In genomic region chr2:44044281-44044720, GRCh38 we compare ENCODE assay signal across 8 cellular contexts. TPM values are rescaled to one million over a fixed set of nuclear protein-coding genes. Genes with fewer than 3 reads are reported as not detected.
DNase-seq lines count a peak whose midpoint lies in the region; ATAC-seq, FAIRE-seq and TF ChIP-seq lines count a peak whose summit lies in the region.

No MANE protein-coding gene starts in this region.

- H3K36me3 Mint-ChIP-seq in effector memory CD8-positive, alpha-beta T cell (ENCODE audit: insufficient read depth): no peaks in the 10 kb centered on the region

- peak; percentile 95 for ATAC-seq in GM21423 (IDR thresholded peaks at IDR 0.05; ENCODE audit: unreplicated experiment)
- ATAC-seq in effector memory CD8-positive, alpha-beta T cell (replicated peaks): peak; percentile 100

- no peaks in the 10 kb centered on the region for H3K4me1 Mint-ChIP-seq in effector memory CD8-positive, alpha-beta T cell (ENCODE audit: low read depth in 2 of 2)

- peak; percentile 98 for TF ChIP-seq CTCF in D721Med (IDR thresholded peaks at IDR 0.05; ENCODE audit: insufficient read depth, missing control alignments)

- H3K4me3 Mint-ChIP-seq in effector memory CD8-positive, alpha-beta T cell: no peak overlapping the region

- no peak overlapping the region for H3K27ac Mint-ChIP-seq in effector memory CD8-positive, alpha-beta T cell

- peaks cover 7 to 19% of the 10 kb centered on the region in 2 donors for H3K27me3 Mint-ChIP-seq in effector memory CD8-positive, alpha-beta T cell

- H3K9me3 Mint-ChIP-seq in effector memory CD8-positive, alpha-beta T cell: no peaks in the 10 kb centered on the region

- DNase-seq in D721Med (ENCODE audit: insufficient read length, low spot score) (peak; percentile 47), HT-29 (ENCODE audit: low spot score) (peak; percentile 91), NOMO-1 (lab: John Stamatoyannopoulos, UW; ENCODE audit: unreplicated experiment in 2 of 2) (peak; percentile 65 to 75), middle frontal gyrus (ENCODE audit: extremely low spot score, low spot score) (peak; percentile 79)
- peak; percentile 10 to 62 for DNase-seq in activated CD8-positive, alpha-beta memory T cell treated with anti-CD3 and anti-CD28 coated beads for 1 hour (ENCODE audit: extremely low read depth in 1 of 2, low read depth in 1 of 2)
- peak; percentile 58 to 74 (median 63) for DNase-seq in effector memory CD8-positive, alpha-beta T cell
- DNase-seq in stimulated activated CD8-positive, alpha-beta memory T cell treated with anti-CD3 and anti-CD28 coated beads, Interleukin-4, amount 100 ng/mL, for 24 hours (ENCODE audit: low read depth): peak; percentile 71

- FAIRE-seq in D721Med (lab: Jason Lieb, UNC): no peak

RNA-seq across cellular contexts. Expression of gene LRPPRC, which starts 48.5 kb away (rescaled TPM):
- 49.3 and 53.9 TPM in 2 replicates for total RNA-seq in HT-29 (2014; rRNA removed; shearing (Covaris generic))

Comparison
In these comparisons a context has a peak if more than half of its experiments do, and no peak if none do; other contexts are left out.
1. Peak in every context shown above with its lines: DNase-seq and ATAC-seq.
2. DNase-seq: peak in every context shown above with its lines; median percentile 91 in HT-29; 79 in middle frontal gyrus; 71 in stimulated activated CD8-positive, alpha-beta memory T cell treated with anti-CD3 and anti-CD28 coated beads, Interleukin-4, amount 100 ng/mL, for 24 hours; 70 in NOMO-1; 63 in effector memory CD8-positive, alpha-beta T cell; 47 in D721Med; 36 in activated CD8-positive, alpha-beta memory T cell treated with anti-CD3 and anti-CD28 coated beads for 1 hour.